Comparison of ENCODE assay signal across 1 cellular context in the genomic region with DNA sequence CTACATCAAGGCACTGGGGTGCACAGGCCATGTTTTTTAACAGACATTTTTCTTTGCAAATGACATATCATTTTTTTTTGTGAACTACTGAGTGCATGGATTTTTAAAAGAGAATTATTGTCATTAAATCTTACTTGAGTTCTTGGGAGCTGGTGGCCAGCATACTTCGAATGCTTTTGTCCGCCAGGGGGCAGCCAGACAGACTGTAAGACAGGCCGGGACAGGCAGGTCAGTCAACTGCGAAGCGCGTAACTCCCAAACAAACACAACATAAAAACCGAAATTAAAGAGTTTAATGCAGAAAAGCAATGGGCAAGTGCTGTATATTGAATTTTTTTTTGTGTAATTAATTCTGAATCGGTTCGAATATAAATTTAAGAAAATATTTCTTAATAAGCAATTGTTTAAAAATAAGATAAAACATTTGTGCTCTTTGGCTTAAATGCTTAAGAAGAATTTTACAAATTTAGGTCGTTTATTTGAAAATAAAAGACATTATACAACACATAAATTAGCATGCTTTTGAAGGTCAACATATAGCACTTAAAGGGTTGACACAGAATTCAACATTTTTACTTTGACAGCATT.
TF ChIP-seq lines count a peak whose summit lies in the region.

No MANE protein-coding gene starts in this region.

TF ChIP-seq in GM23338, 12 proteins besides CTCF, POLR2A, EP300 and RAD21 (continued from another document):
- TF ChIP-seq, protein P1, sequence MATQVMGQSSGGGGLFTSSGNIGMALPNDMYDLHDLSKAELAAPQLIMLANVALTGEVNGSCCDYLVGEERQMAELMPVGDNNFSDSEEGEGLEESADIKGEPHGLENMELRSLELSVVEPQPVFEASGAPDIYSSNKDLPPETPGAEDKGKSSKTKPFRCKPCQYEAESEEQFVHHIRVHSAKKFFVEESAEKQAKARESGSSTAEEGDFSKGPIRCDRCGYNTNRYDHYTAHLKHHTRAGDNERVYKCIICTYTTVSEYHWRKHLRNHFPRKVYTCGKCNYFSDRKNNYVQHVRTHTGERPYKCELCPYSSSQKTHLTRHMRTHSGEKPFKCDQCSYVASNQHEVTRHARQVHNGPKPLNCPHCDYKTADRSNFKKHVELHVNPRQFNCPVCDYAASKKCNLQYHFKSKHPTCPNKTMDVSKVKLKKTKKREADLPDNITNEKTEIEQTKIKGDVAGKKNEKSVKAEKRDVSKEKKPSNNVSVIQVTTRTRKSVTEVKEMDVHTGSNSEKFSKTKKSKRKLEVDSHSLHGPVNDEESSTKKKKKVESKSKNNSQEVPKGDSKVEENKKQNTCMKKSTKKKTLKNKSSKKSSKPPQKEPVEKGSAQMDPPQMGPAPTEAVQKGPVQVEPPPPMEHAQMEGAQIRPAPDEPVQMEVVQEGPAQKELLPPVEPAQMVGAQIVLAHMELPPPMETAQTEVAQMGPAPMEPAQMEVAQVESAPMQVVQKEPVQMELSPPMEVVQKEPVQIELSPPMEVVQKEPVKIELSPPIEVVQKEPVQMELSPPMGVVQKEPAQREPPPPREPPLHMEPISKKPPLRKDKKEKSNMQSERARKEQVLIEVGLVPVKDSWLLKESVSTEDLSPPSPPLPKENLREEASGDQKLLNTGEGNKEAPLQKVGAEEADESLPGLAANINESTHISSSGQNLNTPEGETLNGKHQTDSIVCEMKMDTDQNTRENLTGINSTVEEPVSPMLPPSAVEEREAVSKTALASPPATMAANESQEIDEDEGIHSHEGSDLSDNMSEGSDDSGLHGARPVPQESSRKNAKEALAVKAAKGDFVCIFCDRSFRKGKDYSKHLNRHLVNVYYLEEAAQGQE (IDR thresholded peaks at IDR 0.05; ENCODE audit: unreplicated experiment): no peak
TF ChIP-seq in GM23338: peak in this region for 0.
